ENCODE assay signal across 11 cellular contexts in genomic region chr16:29972992-29973383, GRCh38. TPM values are rescaled to one million over a fixed set of nuclear protein-coding genes. Genes with fewer than 3 reads are reported as not detected.
A peak's percentile ranks its signal among the peaks of the same experiment; 100 is the strongest.
DNase-seq lines count a peak whose midpoint lies in the region; ATAC-seq, FAIRE-seq and TF ChIP-seq lines count a peak whose summit lies in the region.
"Had no signal": no experiment of that assay in that cellular context is flagged by ENCODE, and none has a peak within 500 bp of the region (broad histone marks: within the 10 kb centered on the region; RNA-seq: fewer than 3 reads in every experiment).

No MANE protein-coding gene starts in this region.

- H3K27me3 ChIP-seq in astrocyte (ENCODE audit: insufficient read depth, low read length) = no peaks in the 10 kb centered on the region
- no peaks in the 10 kb centered on the region for H3K27me3 ChIP-seq in tibial nerve
- H3K27me3 ChIP-seq: adrenal gland, SJCRH30 had no signal

- H3K4me3 ChIP-seq in astrocyte (ENCODE audit: insufficient read depth, low read depth, low read length) (no peak overlapping the region), tibial nerve (peak overlapping the region in 2 of 4 donors; percentile 70 to 73)

- H3K27ac ChIP-seq in astrocyte (ENCODE audit: low read depth, low read length) = no peak overlapping the region
- H3K27ac ChIP-seq in tibial nerve = peak overlapping the region in 3 of 4 donors; percentile 71 to 95 (median 87)

- ATAC-seq in activated naive CD4-positive, alpha-beta T cell treated with anti-CD3 and anti-CD28 coated beads, Interleukin-2, amount 50 U/mL, for 72 hours = no peak
- no peak for ATAC-seq in GM19397 (IDR thresholded peaks at IDR 0.05; ENCODE audit: unreplicated experiment)

- no peaks in the 10 kb centered on the region for H3K27me3 Mint-ChIP-seq in activated naive CD4-positive, alpha-beta T cell treated with anti-CD3 and anti-CD28 coated beads for 36 hours (ENCODE audit: low read depth)
- H3K27me3 Mint-ChIP-seq in astrocyte (ENCODE audit: low read depth, unreplicated experiment) (no peaks in the 10 kb centered on the region), mesothelial cell of epicardium (ENCODE audit: low read depth) (no peaks in the 10 kb centered on the region)

- peaks cover 36% of the 10 kb centered on the region for H4K20me1 ChIP-seq in astrocyte (ENCODE audit: insufficient read depth, low read length)

- TF ChIP-seq EP300 in tibial nerve (IDR thresholded peaks at IDR 0.05) = no peak

- peaks cover 11% of the 10 kb centered on the region for H3K36me3 ChIP-seq in astrocyte (ENCODE audit: insufficient read depth, low read length)
- peaks cover 0 to 44% (median 5%) of the 10 kb centered on the region in 3 donors for H3K36me3 ChIP-seq in tibial nerve

- no peak overlapping the region for H3K9ac ChIP-seq in astrocyte (ENCODE audit: low read length)

- H3K4me1 ChIP-seq in astrocyte (ENCODE audit: insufficient read depth, low read length) (peaks cover 23% of the 10 kb centered on the region), tibial nerve (peaks cover 0 to 43% (median 21%) of the 10 kb centered on the region in 4 donors)

- no peak for TF ChIP-seq POLR2A in tibial nerve (IDR thresholded peaks at IDR 0.05)

- H3K4me3 Mint-ChIP-seq in activated naive CD4-positive, alpha-beta T cell treated with anti-CD3 and anti-CD28 coated beads for 36 hours = peak overlapping the region; percentile 97
- H3K4me3 Mint-ChIP-seq in astrocyte (ENCODE audit: unreplicated experiment) (peak overlapping the region; percentile 73), mesothelial cell of epicardium (no peak overlapping the region)

- no peak for DNase-seq in activated naive CD4-positive, alpha-beta T cell treated with anti-CD3 and anti-CD28 coated beads for 36 hours
- DNase-seq in activated naive CD4-positive, alpha-beta T cell treated with anti-CD3 and anti-CD28 coated beads, Interleukin-2, amount 50 U/mL, for 72 hours (ENCODE audit: low spot score in 2 of 2) = no peak
- DNase-seq in astrocyte (ENCODE audit: low read depth) = no peak
- DNase-seq in mesothelial cell of epicardium (ENCODE audit: low spot score in 2 of 2, unreplicated experiment in 2 of 2) = no peak
- DNase-seq in tibial nerve (ENCODE audit: low spot score in 2 of 2) = no peak
- DNase-seq in SHP77 (lab: John Stamatoyannopoulos, UW) = no peak
- DNase-seq in NCI-H526 (lab: John Stamatoyannopoulos, UW) = no peak

- H3K27ac Mint-ChIP-seq in activated naive CD4-positive, alpha-beta T cell treated with anti-CD3 and anti-CD28 coated beads for 36 hours = peak overlapping the region; percentile 72
- H3K27ac Mint-ChIP-seq in activated naive CD4-positive, alpha-beta T cell treated with anti-CD3 and anti-CD28 coated beads, Interleukin-2, amount 50 U/mL, for 72 hours = peak overlapping the region in 1 of 2 donors; percentile 93
- peak overlapping the region; percentile 38 for H3K27ac Mint-ChIP-seq in astrocyte (ENCODE audit: unreplicated experiment)
- peak overlapping the region; percentile 72 for H3K27ac Mint-ChIP-seq in mesothelial cell of epicardium

- TF ChIP-seq CTCF in astrocyte (IDR thresholded peaks at IDR 0.05; ENCODE audit: insufficient read depth, low read depth, low read length) (no peak), mesothelial cell of epicardium (IDR thresholded peaks at IDR 0.05; ENCODE audit: unreplicated experiment) (no peak), tibial nerve (IDR thresholded peaks at IDR 0.05) (no peak)

- H3K4me2 ChIP-seq in astrocyte (ENCODE audit: low read length) = peak overlapping the region; percentile 14

- WGBS in tibial nerve, 2 donors = 54 to 65% methylated on average over 6 of the region's 6 CpGs

- peaks cover 3% of the 10 kb centered on the region for H3K9me3 ChIP-seq in astrocyte (ENCODE audit: insufficient read depth, low read depth, low read length)
- no peaks in the 10 kb centered on the region for H3K9me3 ChIP-seq in tibial nerve
- H3K9me3 ChIP-seq: adrenal gland had no signal

- H3K79me2 ChIP-seq in astrocyte (ENCODE audit: insufficient read depth, low read length) = peaks cover 43% of the 10 kb centered on the region

- peaks cover 28% of the 10 kb centered on the region for H3K4me1 Mint-ChIP-seq in activated naive CD4-positive, alpha-beta T cell treated with anti-CD3 and anti-CD28 coated beads for 36 hours (ENCODE audit: low read depth)
- H3K4me1 Mint-ChIP-seq in astrocyte (ENCODE audit: low read depth, unreplicated experiment) (peaks cover 17% of the 10 kb centered on the region), mesothelial cell of epicardium (peaks cover 29% of the 10 kb centered on the region)

- peak overlapping the region; percentile 64 for H2AFZ ChIP-seq in astrocyte (ENCODE audit: low read depth, low read length)

- intact Hi-C loops in activated naive CD4-positive, alpha-beta T cell treated with anti-CD3 and anti-CD28 coated beads for 36 hours (cut with micrococcal nuclease) = loop anchor here (1.0 to 5.0 kb wide), 7 partner anchors 22 to 168 kb away; partner anchors contain the start of genes C16orf92, CDIPT, HIRIP3 and KCTD13

- FAIRE-seq in astrocyte (lab: Jason Lieb, UNC) = no peak

- CTCF ChIA-PET in activated naive CD4-positive, alpha-beta T cell treated with anti-CD3 and anti-CD28 coated beads for 36 hours (lab: Charles Lee) = interaction anchor here (0.7 to 2.9 kb wide), 4 partner anchors 11 to 152 kb away, joined by 3 to 20 read pairs (median 4); partner anchors contain the start of gene TMEM219

- H3K9me3 Mint-ChIP-seq in activated naive CD4-positive, alpha-beta T cell treated with anti-CD3 and anti-CD28 coated beads for 36 hours = no peaks in the 10 kb centered on the region
- H3K9me3 Mint-ChIP-seq in activated naive CD4-positive, alpha-beta T cell treated with anti-CD3 and anti-CD28 coated beads, Interleukin-2, amount 50 U/mL, for 72 hours = peaks cover 7 to 8% of the 10 kb centered on the region in 2 donors
- H3K9me3 Mint-ChIP-seq in astrocyte (ENCODE audit: unreplicated experiment) = peaks cover 3% of the 10 kb centered on the region
- H3K9me3 Mint-ChIP-seq in mesothelial cell of epicardium = peaks cover 4% of the 10 kb centered on the region

- H3K36me3 Mint-ChIP-seq in activated naive CD4-positive, alpha-beta T cell treated with anti-CD3 and anti-CD28 coated beads for 36 hours (ENCODE audit: low read depth) = peaks cover 13% of the 10 kb centered on the region
- peaks cover 29 to 38% of the 10 kb centered on the region in 2 donors for H3K36me3 Mint-ChIP-seq in activated naive CD4-positive, alpha-beta T cell treated with anti-CD3 and anti-CD28 coated beads, Interleukin-2, amount 50 U/mL, for 72 hours
- peaks cover 36% of the 10 kb centered on the region for H3K36me3 Mint-ChIP-seq in astrocyte (ENCODE audit: low read depth, unreplicated experiment)
- peaks cover 32% of the 10 kb centered on the region for H3K36me3 Mint-ChIP-seq in mesothelial cell of epicardium

RNA-seq across cellular contexts. Expression of gene TAOK2, which starts 0.7 kb away (rescaled TPM):
- 10 to 100 TPM; 20.9 to 21.6 TPM for total RNA-seq in activated naive CD4-positive, alpha-beta T cell treated with anti-CD3 and anti-CD28 coated beads for 36 hours
- total RNA-seq in activated naive CD4-positive, alpha-beta T cell treated with anti-CD3 and anti-CD28 coated beads, Interleukin-2, amount 50 U/mL, for 72 hours = 10 to 100 TPM; 29.6 to 52.7 TPM
- total RNA-seq in astrocyte = 55.2 and 55.9 TPM in 2 replicates
- 47.3 to 51.3 TPM (median 48.3 TPM) in 3 replicates for total RNA-seq in mesothelial cell of epicardium
- total RNA-seq in tibial nerve = 10 to 100 TPM; 51.3 to 88.8 (median 66.0) TPM

RNA-seq across cellular contexts. Expression of gene TMEM219, which starts 11.1 kb away (rescaled TPM):
- 10 to 100 TPM; 31.9 to 35.5 TPM for total RNA-seq in activated naive CD4-positive, alpha-beta T cell treated with anti-CD3 and anti-CD28 coated beads for 36 hours
- 10 to 100 TPM; 52.5 to 63.8 TPM for total RNA-seq in activated naive CD4-positive, alpha-beta T cell treated with anti-CD3 and anti-CD28 coated beads, Interleukin-2, amount 50 U/mL, for 72 hours
- total RNA-seq in astrocyte = 96.6 and 104 TPM in 2 replicates
- total RNA-seq in mesothelial cell of epicardium = 85.9 to 93.0 TPM (median 87.5 TPM) in 3 replicates
- 100 to 1,000 TPM in 2 of 4 donors, 10 to 100 TPM in 2; 83.1 to 144 (median 103) TPM for total RNA-seq in tibial nerve

RNA-seq across cellular contexts. Expression of gene HIRIP3, which starts 22.4 kb away (rescaled TPM):
- 10 to 100 TPM; 40.8 to 43.9 TPM for total RNA-seq in activated naive CD4-positive, alpha-beta T cell treated with anti-CD3 and anti-CD28 coated beads for 36 hours
- 10 to 100 TPM; 30.1 to 38.7 TPM for total RNA-seq in activated naive CD4-positive, alpha-beta T cell treated with anti-CD3 and anti-CD28 coated beads, Interleukin-2, amount 50 U/mL, for 72 hours
- total RNA-seq in astrocyte (4.3 and 5.0 TPM in 2 replicates), mesothelial cell of epicardium (8.6 to 10.9 TPM (median 9.7 TPM) in 3 replicates), tibial nerve (10 to 100 TPM; 12.6 to 26.7 (median 22.6) TPM)

RNA-seq across cellular contexts. Expression of gene INO80E, which starts 23.1 kb away (rescaled TPM):
- total RNA-seq in activated naive CD4-positive, alpha-beta T cell treated with anti-CD3 and anti-CD28 coated beads for 36 hours = 10 to 100 TPM; 62.0 to 65.4 TPM
- total RNA-seq in activated naive CD4-positive, alpha-beta T cell treated with anti-CD3 and anti-CD28 coated beads, Interleukin-2, amount 50 U/mL, for 72 hours = 10 to 100 TPM; 85.3 to 90.7 TPM
- total RNA-seq in astrocyte = 58.5 and 64.8 TPM in 2 replicates
- 60.2 to 62.9 TPM (median 62.0 TPM) in 3 replicates for total RNA-seq in mesothelial cell of epicardium
- total RNA-seq in tibial nerve = 10 to 100 TPM; 36.6 to 60.4 (median 51.6) TPM

RNA-seq across cellular contexts. Expression of gene DOC2A, which starts 37.8 kb away (rescaled TPM):
- under 1 TPM; 0.64 to 0.86 TPM for total RNA-seq in activated naive CD4-positive, alpha-beta T cell treated with anti-CD3 and anti-CD28 coated beads for 36 hours
- 1 to 10 TPM in 1 of 2 donors, under 1 TPM in 1; 0.80 to 2.0 TPM for total RNA-seq in activated naive CD4-positive, alpha-beta T cell treated with anti-CD3 and anti-CD28 coated beads, Interleukin-2, amount 50 U/mL, for 72 hours
- total RNA-seq in astrocyte (0.50 and 0.89 TPM in 2 replicates), mesothelial cell of epicardium (5.3 to 6.4 TPM (median 5.7 TPM) in 3 replicates), tibial nerve (1 to 10 TPM in 2 of 4 donors, under 1 TPM in 2; 0.44 to 4.2 (median 1.7) TPM)
- total RNA-seq: LHCN-M2, SJCRH30 had no signal
